Comparison of ENCODE assay signal across 8 cellular contexts in genomic region chr5:120717381-120717780, GRCh38.
"Had no signal": no experiment of that assay in that cellular context is flagged by ENCODE, and none has a peak within 500 bp of the region (broad histone marks: within the 10 kb centered on the region; RNA-seq: fewer than 3 reads in every experiment).

No MANE protein-coding gene starts in this region.

- H3K4me3 ChIP-seq: K562 had no signal

- H3K36me3 Mint-ChIP-seq: IgD-negative memory B cell had no signal

- FAIRE-seq: HepG2, HTR-8/SVneo, K562 had no signal

- DNase-seq: IMR-90, KBM-7, KG1 had no signal

- H3K27me3 Mint-ChIP-seq: IgD-negative memory B cell had no signal

- H3K4me1 Mint-ChIP-seq: IgD-negative memory B cell had no signal

- ATAC-seq: HepG2, K562 had no signal

- H3K27ac ChIP-seq: HL-60 had no signal

- H3K4me3 Mint-ChIP-seq: IgD-negative memory B cell had no signal

- H3K27ac Mint-ChIP-seq: IgD-negative memory B cell had no signal
